Comparison of ENCODE assay signal across 18 cellular contexts in the genomic region with DNA sequence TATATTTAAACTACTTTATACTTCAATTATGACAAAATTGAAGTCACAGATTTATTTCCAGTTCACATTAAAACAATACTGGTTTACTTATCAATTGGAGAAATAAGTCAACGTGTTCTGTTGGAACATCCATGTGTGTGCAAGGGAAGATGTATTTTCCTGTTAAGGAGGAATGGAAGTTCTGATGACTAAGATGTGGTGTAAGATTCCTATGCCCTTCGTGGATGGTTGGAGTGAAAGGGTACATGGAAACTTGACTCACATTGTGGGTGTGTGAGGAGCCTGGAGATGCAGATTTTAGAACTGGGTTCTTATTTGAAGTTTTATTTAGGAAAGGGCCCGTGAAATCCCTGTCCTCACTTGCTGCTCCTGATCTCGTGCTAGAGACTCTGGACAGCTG.
DNase-seq lines count a peak whose midpoint lies in the region; ATAC-seq and TF ChIP-seq lines count a peak whose summit lies in the region.
"Had no signal": no experiment of that assay in that cellular context is flagged by ENCODE, and none has a peak within 500 bp of the region (broad histone marks: within the 10 kb centered on the region; RNA-seq: fewer than 3 reads in every experiment).

No MANE protein-coding gene starts in this region.

- ATAC-seq in stimulated activated naive CD8-positive, alpha-beta T cell treated with anti-CD3 and anti-CD28 coated beads, Interleukin-15, amount 100 ng/mL, for 72 hours, result no peak
- ATAC-seq: SK-N-SH treated with all-trans-retinoic acid at 6 μM for 48 hours had no signal

- no peaks in the 10 kb centered on the region for H3K27me3 Mint-ChIP-seq in stimulated activated naive CD8-positive, alpha-beta T cell treated with anti-CD3 and anti-CD28 coated beads, Interleukin-15, amount 100 ng/mL, for 72 hours

- H3K9ac ChIP-seq in mammary epithelial cell (ENCODE audit: insufficient read depth, low read length), result no peak overlapping the region

- no peaks in the 10 kb centered on the region for H3K9me3 ChIP-seq in mammary epithelial cell (replicated peaks; ENCODE audit: insufficient read depth, low read length)

- dilution Hi-C loops in mammary epithelial cell (cut with HindIII; ENCODE audit: low sequenced_read_pairs), result no loop called here

- CTCF ChIA-PET in mammary epithelial cell (lab: Charles Lee; ENCODE audit: low non-redundant PET), result no interaction called here

- H3K27me3 ChIP-seq in mammary epithelial cell (ENCODE audit: insufficient read depth, low read length), result no peaks in the 10 kb centered on the region

- 62% methylated on average over 4 of the region's 4 CpGs for WGBS in mammary epithelial cell (ENCODE audit: low coverage, missing lambda C conversion rate)

- BruUV-seq in mammary epithelial cell (replicated peaks; lab: Mats Ljungman, UMichigan), result no TSS peak

- intact Hi-C loops in mammary epithelial cell (cut with micrococcal nuclease), result no loop called here

- H3K4me1 ChIP-seq in mammary epithelial cell (ENCODE audit: insufficient read depth, low read length), result no peaks in the 10 kb centered on the region

- H3K4me3 Mint-ChIP-seq in stimulated activated naive CD8-positive, alpha-beta T cell treated with anti-CD3 and anti-CD28 coated beads, Interleukin-15, amount 100 ng/mL, for 72 hours, result no peak overlapping the region

- no peak for TF ChIP-seq CTCF in mammary epithelial cell (conservative IDR thresholded peaks at IDR 0.05 in 1 of 2, IDR thresholded peaks at IDR 0.05 in 1 of 2; ENCODE audit: extremely low read depth in 1 of 2, insufficient read depth in 1 of 2, low read depth in 1 of 2, low read length in 2 of 2)

- H2AFZ ChIP-seq in mammary epithelial cell (ENCODE audit: low read depth, low read length), result no peak overlapping the region

- no peak overlapping the region for H3K4me3 ChIP-seq in mammary epithelial cell (replicated peaks in 1 of 3; ENCODE audit: insufficient read depth in 1 of 3, low read depth in 2 of 3, low read length in 3 of 3)

- H3K4me1 Mint-ChIP-seq in stimulated activated naive CD8-positive, alpha-beta T cell treated with anti-CD3 and anti-CD28 coated beads, Interleukin-15, amount 100 ng/mL, for 72 hours, result no peaks in the 10 kb centered on the region

- no peaks in the 10 kb centered on the region for H3K36me3 ChIP-seq in mammary epithelial cell (ENCODE audit: insufficient read depth, low read length)

- in situ Hi-C loops in mammary epithelial cell (cut with MboI; ENCODE audit: low sequenced_read_pairs in 2 of 2), result no loop called here

- H3K27ac ChIP-seq in mammary epithelial cell (ENCODE audit: insufficient read depth, low read depth, low read length), result no peak overlapping the region
- H3K27ac ChIP-seq: 22Rv1 had no signal

- no peak overlapping the region for H3K27ac Mint-ChIP-seq in stimulated activated naive CD8-positive, alpha-beta T cell treated with anti-CD3 and anti-CD28 coated beads, Interleukin-15, amount 100 ng/mL, for 72 hours

- DNase-seq in DMS 273 (lab: John Stamatoyannopoulos, UW; ENCODE audit: unreplicated experiment), result peak; percentile 16
- no peak for DNase-seq in DMS 273 treated with DMSO at 0.1 percent for 48 hours (lab: John Stamatoyannopoulos, UW)
- DNase-seq in mammary epithelial cell, result peak; percentile 29
- peak; percentile 8 for DNase-seq in iris pigment epithelial cell (ENCODE audit: low read depth)
- no peak for DNase-seq in amygdala (lab: John Stamatoyannopoulos, UW)
- DNase-seq in NCI-H1694 (lab: John Stamatoyannopoulos, UW), result no peak
- no peak for DNase-seq in stimulated activated naive CD8-positive, alpha-beta T cell treated with anti-CD3 and anti-CD28 coated beads, Interleukin-15, amount 100 ng/mL, for 72 hours
- no peak for DNase-seq in COLO668 (lab: John Stamatoyannopoulos, UW; ENCODE audit: unreplicated experiment)
- DNase-seq: C1 segment of cervical spinal cord, KG1, MM.1S, NCI-H1105, NCI-H187, NCI-H446, NCI-H748 treated with DMSO at 0.1 percent for 48 hours, Right ventricle myocardium superior had no signal

- H3K9me3 Mint-ChIP-seq in stimulated activated naive CD8-positive, alpha-beta T cell treated with anti-CD3 and anti-CD28 coated beads, Interleukin-15, amount 100 ng/mL, for 72 hours, result no peaks in the 10 kb centered on the region

- H4K20me1 ChIP-seq in mammary epithelial cell (ENCODE audit: insufficient read depth, low read length), result no peaks in the 10 kb centered on the region

- H3K4me2 ChIP-seq in mammary epithelial cell (ENCODE audit: insufficient read depth, low read depth, low read length), result no peak overlapping the region

- no peaks in the 10 kb centered on the region for H3K79me2 ChIP-seq in mammary epithelial cell (ENCODE audit: insufficient read depth, low read length)

Comparison
In these comparisons a context has a peak if more than half of its experiments do, and no peak if none do; other contexts are left out.
1. DNase-seq: peak in DMS 273 (single experiment), mammary epithelial cell (single experiment) and iris pigment epithelial cell (single experiment); none in DMS 273 treated with DMSO at 0.1 percent for 48 hours (single experiment), amygdala (0 of 56), NCI-H1694 (single experiment), stimulated activated naive CD8-positive, alpha-beta T cell treated with anti-CD3 and anti-CD28 coated beads, Interleukin-15, amount 100 ng/mL, for 72 hours (0 of 2) and COLO668 (single experiment).